In genomic region chr3:149180057-149180573, GRCh38 we compare ENCODE assay signal across 8 cellular contexts. TPM values are rescaled to one million over a fixed set of nuclear protein-coding genes. Genes with fewer than 3 reads are reported as not detected.
DNase-seq lines count a peak whose midpoint lies in the region; ATAC-seq, FAIRE-seq and TF ChIP-seq lines count a peak whose summit lies in the region.

No MANE protein-coding gene starts in this region.

- H3K9me3 ChIP-seq in A549: peaks cover 9% of the 10 kb centered on the region; the same call in 2 of the 3 replicates
- H3K9me3 ChIP-seq in right lobe of liver: no peaks in the 10 kb centered on the region

- TF ChIP-seq POLR2A in A549 (IDR thresholded peaks at IDR 0.05; ENCODE audit: low read length): no peak
- no peak for TF ChIP-seq POLR2A in right lobe of liver (IDR thresholded peaks at IDR 0.05)

- TF ChIP-seq CTCF in A549 (IDR thresholded peaks at IDR 0.05) (no peak), right lobe of liver (IDR thresholded peaks at IDR 0.05) (no peak)
- no peak for TF ChIP-seq CTCF in activated CD8-positive, alpha-beta T cell treated with anti-CD3 and anti-CD28 coated beads for 36 hours (IDR thresholded peaks at IDR 0.05)

- H3K4me3 ChIP-seq in A549 (no peak overlapping the region), right lobe of liver (no peak overlapping the region)

- no peaks in the 10 kb centered on the region for H3K27me3 Mint-ChIP-seq in activated CD8-positive, alpha-beta T cell treated with anti-CD3 and anti-CD28 coated beads for 36 hours

- TF ChIP-seq RAD21 in A549 (conservative IDR thresholded peaks at IDR 0.05 in 1 of 2, IDR thresholded peaks at IDR 0.05 in 1 of 2): peak in 1 of 2 experiments; percentile 51; a peak in 3 of 5 replicates

- no peak overlapping the region for H3K27ac Mint-ChIP-seq in activated CD8-positive, alpha-beta T cell treated with anti-CD3 and anti-CD28 coated beads for 36 hours

- FAIRE-seq in A549 (lab: Jason Lieb, UNC): peak; percentile 87

- CTCF ChIA-PET in A549 (lab: Yijun Ruan, JAX): interaction anchor here (0.7 to 2.6 kb wide), 8 partner anchors 16 to 225 kb away, joined by 3 to 9 read pairs (median 4); no protein-coding TSS in a partner anchor
- CTCF ChIA-PET in activated CD8-positive, alpha-beta T cell treated with anti-CD3 and anti-CD28 coated beads for 36 hours (lab: Charles Lee): no interaction called here

- intact Hi-C loops in right lobe of liver (cut with DNase I): no loop called here
- intact Hi-C loops in activated CD8-positive, alpha-beta T cell treated with anti-CD3 and anti-CD28 coated beads for 36 hours (cut with micrococcal nuclease): loop anchor here (5.0 kb wide), 1 partner anchor 48 kb away; no protein-coding TSS in a partner anchor

- peaks cover 2 to 93% (median 39%) of the 10 kb centered on the region in 4 donors for H3K36me3 ChIP-seq in right lobe of liver

- POLR2A ChIA-PET in A549 (lab: Yijun Ruan, JAX): interaction anchor here (0.6 to 1.8 kb wide), 9 partner anchors 11 to 479 kb away, joined by 3 to 17 read pairs (median 4); partner anchors contain the start of gene HPS3
- POLR2A ChIA-PET in activated CD8-positive, alpha-beta T cell treated with anti-CD3 and anti-CD28 coated beads for 36 hours (lab: Charles Lee): interaction anchor here (0.9 kb wide), 1 partner anchor 58 kb away, joined by 3 read pairs; no protein-coding TSS in a partner anchor

- peak; percentile 87 to 93; a peak in 4 of 5 replicates for TF ChIP-seq EP300 in A549 (IDR thresholded peaks at IDR 0.05)

- peaks cover 2% of the 10 kb centered on the region for H3K36me3 Mint-ChIP-seq in activated CD8-positive, alpha-beta T cell treated with anti-CD3 and anti-CD28 coated beads for 36 hours (ENCODE audit: low read depth)

- DNase-seq in A549 (ENCODE audit: low read depth in 1 of 2, low spot score in 1 of 2): peak; percentile 93 to 99
- peak; percentile 68 for DNase-seq in LoVo (ENCODE audit: low spot score)
- peak; percentile 61 for DNase-seq in cerebellar cortex (ENCODE audit: low spot score)
- peak in 2 of 3 donors; percentile 54 for DNase-seq in right lobe of liver
- DNase-seq in activated CD8-positive, alpha-beta T cell treated with anti-CD3 and anti-CD28 coated beads for 36 hours: no peak
- DNase-seq in SK-N-DZ (ENCODE audit: low spot score): no peak
- no peak for DNase-seq in activated CD8-positive, alpha-beta memory T cell treated with anti-CD3 and anti-CD28 coated beads for 24 hours

- H3K9me3 Mint-ChIP-seq in activated CD8-positive, alpha-beta T cell treated with anti-CD3 and anti-CD28 coated beads for 36 hours: no peaks in the 10 kb centered on the region

- no peak overlapping the region for H3K4me3 Mint-ChIP-seq in activated CD8-positive, alpha-beta T cell treated with anti-CD3 and anti-CD28 coated beads for 36 hours

- H3K27ac ChIP-seq in A549: peak overlapping the region; percentile 78 to 86
- peak overlapping the region in 2 of 3 donors; percentile 8 to 45 for H3K27ac ChIP-seq in right lobe of liver

- H3K4me1 ChIP-seq in A549 (peaks cover 28% of the 10 kb centered on the region), right lobe of liver (no peaks in the 10 kb centered on the region)

- peaks cover 3% of the 10 kb centered on the region for H3K4me1 Mint-ChIP-seq in activated CD8-positive, alpha-beta T cell treated with anti-CD3 and anti-CD28 coated beads for 36 hours (ENCODE audit: low read depth)

- H3K27me3 ChIP-seq in right lobe of liver: no peaks in the 10 kb centered on the region

- ATAC-seq in A549: peak; percentile 97
- peak; percentile 60 to 82 (median 65) for ATAC-seq in right lobe of liver
- no peak for ATAC-seq in activated CD8-positive, alpha-beta T cell treated with anti-CD3 and anti-CD28 coated beads for 36 hours
- ATAC-seq in HG03039 (IDR thresholded peaks at IDR 0.05; ENCODE audit: unreplicated experiment): no peak

- peak overlapping the region; percentile 63 for H3K4me2 ChIP-seq in A549

- 3% methylated on average over 7 of the region's 7 CpGs for WGBS in A549 (ENCODE audit: missing lambda C conversion rate)
- 32% methylated on average over 7 of the region's 7 CpGs for WGBS in right lobe of liver (ENCODE audit: insufficient coverage, low coverage, low lambda C conversion rate, missing lambda C conversion rate)

TF ChIP-seq in A549, 52 proteins besides CTCF, POLR2A, EP300 and RAD21 (continues in another document):
- TF ChIP-seq RFX5 (IDR thresholded peaks at IDR 0.05): no peak
- TF ChIP-seq MYC (IDR thresholded peaks at IDR 0.05; ENCODE audit: borderline replicate concordance, low read length): peak; percentile 95
- TF ChIP-seq ELK1 (IDR thresholded peaks at IDR 0.05; ENCODE audit: low read depth, low read length): no peak
- TF ChIP-seq POLR2AphosphoS2 (conservative IDR thresholded peaks at IDR 0.05; ENCODE audit: low read length): no peak
- TF ChIP-seq HOXB5 (CRISPR knock-in tag; IDR thresholded peaks at IDR 0.05): peak; percentile 91
- TF ChIP-seq ZC3H11A (IDR thresholded peaks at IDR 0.05): no peak
- peak; percentile 98 for TF ChIP-seq MAX (IDR thresholded peaks at IDR 0.05)
- peak; percentile 38; the same call in 1 of the 2 replicates for TF ChIP-seq HES2 (IDR thresholded peaks at IDR 0.05)
- TF ChIP-seq REST (IDR thresholded peaks at IDR 0.05): no peak
- no peak for TF ChIP-seq HOXA7 (CRISPR knock-in tag; IDR thresholded peaks at IDR 0.05)
- no peak for TF ChIP-seq EHMT2 (IDR thresholded peaks at IDR 0.05; ENCODE audit: low read depth)
- TF ChIP-seq NPAS2 (CRISPR knock-in tag; IDR thresholded peaks at IDR 0.05; ENCODE audit: borderline replicate concordance): no peak

RNA-seq across cellular contexts. Expression of gene CP, which starts 41.5 kb away (rescaled TPM):
- polyA plus RNA-seq in A549 (2011; rRNA removed) (42.6 and 60.3 TPM in 2 replicates), A549 (2017; fragmentation: RNase III; extraction: RNeasy Plus Mini Kit Qiagen cat#74134 plus additional on column Dnase treatment) (2.6 to 5.2 TPM (median 5.1 TPM) in 3 replicates)
- 0.75 and 1.0 TPM in 2 replicates for polyA plus RNA-seq in A549 (2012; cell fraction: cytosol; rRNA removed)
- 0.79 and 0.92 TPM in 2 replicates for polyA plus RNA-seq in A549 (2012; cell fraction: nucleus; rRNA removed)
- 25.6 and 34.4 TPM in 2 replicates for polyA minus RNA-seq in A549 (2011; rRNA and poly(A)+ RNA removed)
- 1,000 to 10,000 TPM; 1,086 to 3,257 (median 1,852) TPM for total RNA-seq in right lobe of liver
- not detected for total RNA-seq in activated CD8-positive, alpha-beta T cell treated with anti-CD3 and anti-CD28 coated beads for 36 hours
- polyA plus RNA-seq in SK-N-DZ (2014; cell fraction: cytosol; rRNA removed): not detected in 2 replicates
- polyA plus RNA-seq in SK-N-DZ (2014; cell fraction: nucleus; rRNA removed): not detected in 2 replicates

RNA-seq across cellular contexts. Expression of gene HPS3, which starts 50.7 kb away (rescaled TPM):
- 48.0 and 48.8 TPM in 2 replicates for polyA plus RNA-seq in A549 (2011; rRNA removed)
- 17.8 and 24.3 TPM in 2 replicates for polyA plus RNA-seq in A549 (2012; cell fraction: cytosol; rRNA removed)
- polyA plus RNA-seq in A549 (2012; cell fraction: nucleus; rRNA removed): 8.7 and 9.5 TPM in 2 replicates
- polyA plus RNA-seq in A549 (2017; fragmentation: RNase III; extraction: RNeasy Plus Mini Kit Qiagen cat#74134 plus additional on column Dnase treatment): 25.5 to 28.4 TPM (median 26.1 TPM) in 3 replicates
- 20.2 and 23.3 TPM in 2 replicates for polyA minus RNA-seq in A549 (2011; rRNA and poly(A)+ RNA removed)
- 1 to 10 TPM; 4.2 to 8.5 (median 6.3) TPM for total RNA-seq in right lobe of liver
- 10 to 100 TPM; 16.4 to 18.2 TPM for total RNA-seq in activated CD8-positive, alpha-beta T cell treated with anti-CD3 and anti-CD28 coated beads for 36 hours
- 19.0 and 21.9 TPM in 2 replicates for polyA plus RNA-seq in SK-N-DZ (2014; cell fraction: cytosol; rRNA removed)
- 19.7 and 27.3 TPM in 2 replicates for polyA plus RNA-seq in SK-N-DZ (2014; cell fraction: nucleus; rRNA removed)

Comparison
In these comparisons a context has a peak if more than half of its experiments do, and no peak if none do; other contexts are left out.
1. ATAC-seq: peak in A549 (2 of 2) and right lobe of liver (4 of 4); none in activated CD8-positive, alpha-beta T cell treated with anti-CD3 and anti-CD28 coated beads for 36 hours (single experiment) and HG03039 (single experiment).
2. DNase-seq: peak in A549 (2 of 2), LoVo (single experiment), cerebellar cortex (single experiment) and right lobe of liver (2 of 3); none in activated CD8-positive, alpha-beta T cell treated with anti-CD3 and anti-CD28 coated beads for 36 hours (single experiment), SK-N-DZ (single experiment) and activated CD8-positive, alpha-beta memory T cell treated with anti-CD3 and anti-CD28 coated beads for 24 hours (single experiment).
3. RNA of gene CP, which starts 41.5 kb away (total RNA-seq): 1,086 to 3,257 TPM in right lobe of liver; not detected in activated CD8-positive, alpha-beta T cell treated with anti-CD3 and anti-CD28 coated beads for 36 hours; every median in the first group is over 1,000 times any median in the second.